In the genomic region with DNA sequence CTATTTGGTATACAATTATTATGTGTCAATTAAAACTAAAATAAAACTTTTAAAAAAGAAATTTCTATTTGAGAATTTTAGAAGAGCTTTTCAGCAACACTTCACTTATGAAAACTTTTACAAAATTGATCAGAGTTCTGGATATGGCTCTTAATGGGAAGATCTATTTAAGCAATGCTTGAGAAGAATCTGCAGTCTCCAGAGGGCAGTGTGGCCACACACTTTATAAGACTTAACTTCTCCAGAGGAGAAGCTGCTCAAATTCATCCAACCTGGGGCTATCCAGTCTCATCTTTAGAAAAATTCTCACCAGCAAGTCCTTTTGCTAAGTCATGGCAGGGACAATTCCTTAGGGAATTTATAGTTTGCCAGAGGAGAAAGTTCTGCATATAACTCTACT, we compare ENCODE assay signal across 10 cellular contexts. TPM values are rescaled to one million over a fixed set of nuclear protein-coding genes. Genes with fewer than 3 reads are reported as not detected.
DNase-seq lines count a peak whose midpoint lies in the region; ATAC-seq and TF ChIP-seq lines count a peak whose summit lies in the region.
"Had no signal": no experiment of that assay in that cellular context is flagged by ENCODE, and none has a peak within 500 bp of the region (broad histone marks: within the 10 kb centered on the region; RNA-seq: fewer than 3 reads in every experiment).

No MANE protein-coding gene starts in this region.

- no peak for ATAC-seq in GM21423 (IDR thresholded peaks at IDR 0.05; ENCODE audit: unreplicated experiment)

- intact Hi-C loops in stomach (cut with DNase I; ENCODE audit: low total_unique reads) = no loop called here

- H3K9me3 ChIP-seq in neutrophil (no peaks in the 10 kb centered on the region), stomach (no peaks in the 10 kb centered on the region)

- TF ChIP-seq POLR2A in stomach (IDR thresholded peaks at IDR 0.05) = no peak

- no peak overlapping the region for H3K27ac Mint-ChIP-seq in endothelial cell (ENCODE audit: unreplicated experiment)

- peaks cover 20 to 22% of the 10 kb centered on the region in 2 experiments for H3K4me1 ChIP-seq in neutrophil (ENCODE audit: control insufficient read depth in 1 of 2, insufficient read depth in 1 of 2, low read depth in 1 of 2, low read length in 1 of 2)
- peaks cover 0 to 14% (median 14%) of the 10 kb centered on the region in 4 donors for H3K4me1 ChIP-seq in stomach

- H3K27me3 ChIP-seq in neutrophil (no peaks in the 10 kb centered on the region), stomach (no peaks in the 10 kb centered on the region)

- H3K9me3 Mint-ChIP-seq in endothelial cell (ENCODE audit: unreplicated experiment) = no peaks in the 10 kb centered on the region
- H3K9me3 Mint-ChIP-seq: naive B cell had no signal

- H3K36me3 Mint-ChIP-seq in endothelial cell (ENCODE audit: low read depth, unreplicated experiment) = peaks cover 23% of the 10 kb centered on the region

- DNase-seq in DMS53 (lab: John Stamatoyannopoulos, UW) (peak; percentile 27), DMS53 treated with DMSO at 0.1 percent for 48 hours (lab: John Stamatoyannopoulos, UW; ENCODE audit: unreplicated experiment) (no peak), NAMALWA (ENCODE audit: low spot score) (peak; percentile 38), cardiac fibroblast (ENCODE audit: low read depth in 2 of 2) (peak; percentile 54 to 61), stomach (no peak), endothelial cell (ENCODE audit: low spot score) (no peak)
- DNase-seq: activated CD4-positive, alpha-beta T cell treated with anti-CD3 and anti-CD28 coated beads, Interleukin-2, amount 50 U/mL, for 1 hour; naive B cell had no signal

- TF ChIP-seq EP300 in stomach (IDR thresholded peaks at IDR 0.05) = no peak

- no peak overlapping the region for H3K4me3 Mint-ChIP-seq in endothelial cell (ENCODE audit: unreplicated experiment)
- H3K4me3 Mint-ChIP-seq: naive B cell had no signal

- peaks cover 1% of the 10 kb centered on the region for H3K27me3 Mint-ChIP-seq in endothelial cell (ENCODE audit: unreplicated experiment)
- H3K27me3 Mint-ChIP-seq: naive B cell had no signal

- H3K36me3 ChIP-seq in neutrophil (peaks cover 70% of the 10 kb centered on the region), stomach (peaks cover 16 to 40% (median 39%) of the 10 kb centered on the region in 4 donors)

- peak; percentile 9 for TF ChIP-seq CTCF in cardiac fibroblast (IDR thresholded peaks at IDR 0.05; ENCODE audit: low read depth, low read length)
- no peak for TF ChIP-seq CTCF in neutrophil (IDR thresholded peaks at IDR 0.05)
- no peak for TF ChIP-seq CTCF in stomach (IDR thresholded peaks at IDR 0.05)
- TF ChIP-seq CTCF in endothelial cell (IDR thresholded peaks at IDR 0.05; ENCODE audit: unreplicated experiment) = no peak

- H3K4me1 Mint-ChIP-seq in endothelial cell (ENCODE audit: unreplicated experiment) = no peaks in the 10 kb centered on the region
- H3K4me1 Mint-ChIP-seq: naive B cell had no signal

- H3K4me3 ChIP-seq in cardiac fibroblast (replicated peaks in 1 of 2; ENCODE audit: low read depth in 2 of 2, low read length in 2 of 2) = no peak overlapping the region
- H3K4me3 ChIP-seq in neutrophil (ENCODE audit: low read depth in 1 of 2, low read length in 1 of 2) = no peak overlapping the region
- H3K4me3 ChIP-seq in stomach = no peak overlapping the region

- peak overlapping the region; percentile 29 for H3K27ac ChIP-seq in neutrophil
- no peak overlapping the region for H3K27ac ChIP-seq in stomach

RNA-seq across cellular contexts. Expression of a gene that starts 25.2 kb away (rescaled TPM):
- total RNA-seq in stomach (10 to 100 TPM in 4 of 5 donors, 1 to 10 TPM in 1; 8.0 to 20.3 (median 12.3) TPM), endothelial cell (ENCODE audit: unreplicated experiment) (41.1 TPM)
- 1 to 10 TPM; 2.2 to 3.7 (median 3.4) TPM for polyA plus RNA-seq in stomach

RNA-seq across cellular contexts. Expression of a gene that starts 50.0 kb away (rescaled TPM):
- total RNA-seq in stomach (10 to 100 TPM in 3 of 5 donors, 1 to 10 TPM in 2; 2.9 to 38.6 (median 24.6) TPM), endothelial cell (ENCODE audit: unreplicated experiment) (26.6 TPM)
- polyA plus RNA-seq in stomach = 1 to 10 TPM; 4.9 to 9.0 (median 8.8) TPM

Comparison
In these comparisons a context has a peak if more than half of its experiments do, and no peak if none do; other contexts are left out.
1. DNase-seq: peak in DMS53 (single experiment), NAMALWA (single experiment) and cardiac fibroblast (2 of 2); none in DMS53 treated with DMSO at 0.1 percent for 48 hours (single experiment), stomach (single experiment) and endothelial cell (single experiment).